In genomic region chr4:136992032-136992431, GRCh38 we compare ENCODE assay signal across 1 cellular context.
TF ChIP-seq lines count a peak whose summit lies in the region.

No MANE protein-coding gene starts in this region.

TF ChIP-seq in GM23338, 12 proteins besides CTCF, POLR2A, EP300 and RAD21 (continued from another document):
- TF ChIP-seq, protein P1, sequence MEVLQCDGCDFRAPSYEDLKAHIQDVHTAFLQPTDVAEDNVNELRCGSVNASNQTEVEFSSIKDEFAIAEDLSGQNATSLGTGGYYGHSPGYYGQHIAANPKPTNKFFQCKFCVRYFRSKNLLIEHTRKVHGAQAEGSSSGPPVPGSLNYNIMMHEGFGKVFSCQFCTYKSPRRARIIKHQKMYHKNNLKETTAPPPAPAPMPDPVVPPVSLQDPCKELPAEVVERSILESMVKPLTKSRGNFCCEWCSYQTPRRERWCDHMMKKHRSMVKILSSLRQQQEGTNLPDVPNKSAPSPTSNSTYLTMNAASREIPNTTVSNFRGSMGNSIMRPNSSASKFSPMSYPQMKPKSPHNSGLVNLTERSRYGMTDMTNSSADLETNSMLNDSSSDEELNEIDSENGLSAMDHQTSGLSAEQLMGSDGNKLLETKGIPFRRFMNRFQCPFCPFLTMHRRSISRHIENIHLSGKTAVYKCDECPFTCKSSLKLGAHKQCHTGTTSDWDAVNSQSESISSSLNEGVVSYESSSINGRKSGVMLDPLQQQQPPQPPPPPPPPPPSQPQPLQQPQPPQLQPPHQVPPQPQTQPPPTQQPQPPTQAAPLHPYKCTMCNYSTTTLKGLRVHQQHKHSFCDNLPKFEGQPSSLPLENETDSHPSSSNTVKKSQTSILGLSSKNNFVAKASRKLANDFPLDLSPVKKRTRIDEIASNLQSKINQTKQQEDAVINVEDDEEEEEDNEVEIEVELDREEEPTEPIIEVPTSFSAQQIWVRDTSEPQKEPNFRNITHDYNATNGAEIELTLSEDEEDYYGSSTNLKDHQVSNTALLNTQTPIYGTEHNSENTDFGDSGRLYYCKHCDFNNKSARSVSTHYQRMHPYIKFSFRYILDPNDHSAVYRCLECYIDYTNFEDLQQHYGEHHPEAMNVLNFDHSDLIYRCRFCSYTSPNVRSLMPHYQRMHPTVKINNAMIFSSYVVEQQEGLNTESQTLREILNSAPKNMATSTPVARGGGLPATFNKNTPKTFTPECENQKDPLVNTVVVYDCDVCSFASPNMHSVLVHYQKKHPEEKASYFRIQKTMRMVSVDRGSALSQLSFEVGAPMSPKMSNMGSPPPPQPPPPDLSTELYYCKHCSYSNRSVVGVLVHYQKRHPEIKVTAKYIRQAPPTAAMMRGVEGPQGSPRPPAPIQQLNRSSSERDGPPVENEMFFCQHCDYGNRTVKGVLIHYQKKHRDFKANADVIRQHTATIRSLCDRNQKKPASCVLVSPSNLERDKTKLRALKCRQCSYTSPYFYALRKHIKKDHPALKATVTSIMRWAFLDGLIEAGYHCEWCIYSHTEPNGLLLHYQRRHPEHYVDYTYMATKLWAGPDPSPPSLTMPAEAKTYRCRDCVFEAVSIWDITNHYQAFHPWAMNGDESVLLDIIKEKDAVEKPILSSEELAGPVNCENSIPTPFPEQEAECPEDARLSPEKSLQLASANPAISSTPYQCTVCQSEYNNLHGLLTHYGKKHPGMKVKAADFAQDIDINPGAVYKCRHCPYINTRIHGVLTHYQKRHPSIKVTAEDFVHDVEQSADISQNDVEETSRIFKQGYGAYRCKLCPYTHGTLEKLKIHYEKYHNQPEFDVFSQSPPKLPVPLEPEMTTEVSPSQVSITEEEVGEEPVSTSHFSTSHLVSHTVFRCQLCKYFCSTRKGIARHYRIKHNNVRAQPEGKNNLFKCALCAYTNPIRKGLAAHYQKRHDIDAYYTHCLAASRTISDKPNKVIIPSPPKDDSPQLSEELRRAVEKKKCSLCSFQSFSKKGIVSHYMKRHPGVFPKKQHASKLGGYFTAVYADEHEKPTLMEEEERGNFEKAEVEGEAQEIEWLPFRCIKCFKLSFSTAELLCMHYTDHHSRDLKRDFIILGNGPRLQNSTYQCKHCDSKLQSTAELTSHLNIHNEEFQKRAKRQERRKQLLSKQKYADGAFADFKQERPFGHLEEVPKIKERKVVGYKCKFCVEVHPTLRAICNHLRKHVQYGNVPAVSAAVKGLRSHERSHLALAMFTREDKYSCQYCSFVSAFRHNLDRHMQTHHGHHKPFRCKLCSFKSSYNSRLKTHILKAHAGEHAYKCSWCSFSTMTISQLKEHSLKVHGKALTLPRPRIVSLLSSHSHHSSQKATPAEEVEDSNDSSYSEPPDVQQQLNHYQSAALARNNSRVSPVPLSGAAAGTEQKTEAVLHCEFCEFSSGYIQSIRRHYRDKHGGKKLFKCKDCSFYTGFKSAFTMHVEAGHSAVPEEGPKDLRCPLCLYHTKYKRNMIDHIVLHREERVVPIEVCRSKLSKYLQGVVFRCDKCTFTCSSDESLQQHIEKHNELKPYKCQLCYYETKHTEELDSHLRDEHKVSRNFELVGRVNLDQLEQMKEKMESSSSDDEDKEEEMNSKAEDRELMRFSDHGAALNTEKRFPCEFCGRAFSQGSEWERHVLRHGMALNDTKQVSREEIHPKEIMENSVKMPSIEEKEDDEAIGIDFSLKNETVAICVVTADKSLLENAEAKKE (CRISPR knock-in tag; IDR thresholded peaks at IDR 0.05) = no peak
